Comparison of ENCODE assay signal across 1 cellular context in the genomic region with DNA sequence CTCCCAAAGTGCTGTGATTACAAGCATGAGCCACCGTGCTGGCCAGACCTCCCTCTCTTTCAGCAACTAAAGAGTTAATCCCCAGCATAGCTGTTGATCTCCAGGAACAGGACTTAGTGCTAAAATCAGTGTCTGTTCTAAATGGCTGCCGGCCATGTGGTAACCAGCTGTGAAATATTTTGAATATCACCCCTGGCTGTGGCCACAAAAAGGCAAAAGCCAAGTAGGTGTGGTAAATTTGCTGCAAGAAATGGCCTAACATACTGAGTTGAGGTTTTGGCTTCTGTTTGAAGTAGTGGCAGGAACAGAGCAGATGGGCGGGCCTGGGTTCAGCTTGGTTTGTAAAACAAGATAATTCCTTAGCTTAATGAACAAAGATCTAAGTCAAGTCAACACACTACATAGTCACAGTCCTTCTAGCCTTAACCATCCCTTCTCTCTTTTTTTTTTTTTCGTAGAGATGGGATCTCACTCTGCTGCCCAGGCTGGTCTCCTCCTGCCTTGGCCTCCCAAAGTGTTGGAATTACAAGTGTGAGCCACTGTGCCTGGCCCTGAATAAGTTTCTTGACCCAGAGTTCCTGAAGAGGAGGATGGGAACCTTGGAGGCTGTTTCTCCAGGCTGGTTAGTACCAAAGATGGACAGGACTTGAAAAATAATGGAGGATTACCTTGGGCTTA.
TF ChIP-seq lines count a peak whose summit lies in the region.

No MANE protein-coding gene starts in this region.

TF ChIP-seq in K562, 482 proteins besides CTCF, POLR2A, EP300 and RAD21 (continued from another document):
- TF ChIP-seq, protein P1, sequence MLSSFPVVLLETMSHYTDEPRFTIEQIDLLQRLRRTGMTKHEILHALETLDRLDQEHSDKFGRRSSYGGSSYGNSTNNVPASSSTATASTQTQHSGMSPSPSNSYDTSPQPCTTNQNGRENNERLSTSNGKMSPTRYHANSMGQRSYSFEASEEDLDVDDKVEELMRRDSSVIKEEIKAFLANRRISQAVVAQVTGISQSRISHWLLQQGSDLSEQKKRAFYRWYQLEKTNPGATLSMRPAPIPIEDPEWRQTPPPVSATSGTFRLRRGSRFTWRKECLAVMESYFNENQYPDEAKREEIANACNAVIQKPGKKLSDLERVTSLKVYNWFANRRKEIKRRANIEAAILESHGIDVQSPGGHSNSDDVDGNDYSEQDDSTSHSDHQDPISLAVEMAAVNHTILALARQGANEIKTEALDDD (IDR thresholded peaks at IDR 0.05) = peak; percentile 56; the same call in 1 of the 2 replicates
- peak; percentile 69; the same call in 1 of the 2 replicates for TF ChIP-seq MAX (CRISPR knock-in tag; IDR thresholded peaks at IDR 0.05)
- TF ChIP-seq CBFA2T2 (conservative IDR thresholded peaks at IDR 0.05) = 0 out of 2 replicates have a peak, but pooled peaks have one; percentile 12
- peak; percentile 70 for TF ChIP-seq CBFA2T3 (IDR thresholded peaks at IDR 0.05)
- TF ChIP-seq, protein P2, sequence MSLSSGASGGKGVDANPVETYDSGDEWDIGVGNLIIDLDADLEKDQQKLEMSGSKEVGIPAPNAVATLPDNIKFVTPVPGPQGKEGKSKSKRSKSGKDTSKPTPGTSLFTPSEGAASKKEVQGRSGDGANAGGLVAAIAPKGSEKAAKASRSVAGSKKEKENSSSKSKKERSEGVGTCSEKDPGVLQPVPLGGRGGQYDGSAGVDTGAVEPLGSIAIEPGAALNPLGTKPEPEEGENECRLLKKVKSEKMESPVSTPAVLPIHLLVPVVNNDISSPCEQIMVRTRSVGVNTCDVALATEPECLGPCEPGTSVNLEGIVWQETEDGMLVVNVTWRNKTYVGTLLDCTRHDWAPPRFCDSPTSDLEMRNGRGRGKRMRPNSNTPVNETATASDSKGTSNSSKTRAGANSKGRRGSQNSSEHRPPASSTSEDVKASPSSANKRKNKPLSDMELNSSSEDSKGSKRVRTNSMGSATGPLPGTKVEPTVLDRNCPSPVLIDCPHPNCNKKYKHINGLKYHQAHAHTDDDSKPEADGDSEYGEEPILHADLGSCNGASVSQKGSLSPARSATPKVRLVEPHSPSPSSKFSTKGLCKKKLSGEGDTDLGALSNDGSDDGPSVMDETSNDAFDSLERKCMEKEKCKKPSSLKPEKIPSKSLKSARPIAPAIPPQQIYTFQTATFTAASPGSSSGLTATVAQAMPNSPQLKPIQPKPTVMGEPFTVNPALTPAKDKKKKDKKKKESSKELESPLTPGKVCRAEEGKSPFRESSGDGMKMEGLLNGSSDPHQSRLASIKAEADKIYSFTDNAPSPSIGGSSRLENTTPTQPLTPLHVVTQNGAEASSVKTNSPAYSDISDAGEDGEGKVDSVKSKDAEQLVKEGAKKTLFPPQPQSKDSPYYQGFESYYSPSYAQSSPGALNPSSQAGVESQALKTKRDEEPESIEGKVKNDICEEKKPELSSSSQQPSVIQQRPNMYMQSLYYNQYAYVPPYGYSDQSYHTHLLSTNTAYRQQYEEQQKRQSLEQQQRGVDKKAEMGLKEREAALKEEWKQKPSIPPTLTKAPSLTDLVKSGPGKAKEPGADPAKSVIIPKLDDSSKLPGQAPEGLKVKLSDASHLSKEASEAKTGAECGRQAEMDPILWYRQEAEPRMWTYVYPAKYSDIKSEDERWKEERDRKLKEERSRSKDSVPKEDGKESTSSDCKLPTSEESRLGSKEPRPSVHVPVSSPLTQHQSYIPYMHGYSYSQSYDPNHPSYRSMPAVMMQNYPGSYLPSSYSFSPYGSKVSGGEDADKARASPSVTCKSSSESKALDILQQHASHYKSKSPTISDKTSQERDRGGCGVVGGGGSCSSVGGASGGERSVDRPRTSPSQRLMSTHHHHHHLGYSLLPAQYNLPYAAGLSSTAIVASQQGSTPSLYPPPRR (CRISPR knock-in tag; IDR thresholded peaks at IDR 0.05; ENCODE audit: borderline replicate concordance) = no peak
- no peak for TF ChIP-seq PHB (CRISPR knock-in tag; IDR thresholded peaks at IDR 0.05)
- peak; percentile 91 for TF ChIP-seq ZNF121 (CRISPR knock-in tag; conservative IDR thresholded peaks at IDR 0.05)
- no peak for TF ChIP-seq SAFB2 (IDR thresholded peaks at IDR 0.05; ENCODE audit: borderline replicate concordance, low read depth, low read length, severe bottlenecking)
- TF ChIP-seq NFIC (IDR thresholded peaks at IDR 0.05) = peak; percentile 23; the same call in 1 of the 2 replicates
- TF ChIP-seq TFAP4 (CRISPR knock-in tag; IDR thresholded peaks at IDR 0.05; ENCODE audit: borderline replicate concordance) = peak; percentile 80
- TF ChIP-seq NR3C1 (CRISPR knock-in tag; IDR thresholded peaks at IDR 0.05) = no peak
- TF ChIP-seq BRCA1 (IDR thresholded peaks at IDR 0.05) = no peak
- TF ChIP-seq BRCA1 (CRISPR knock-in tag; IDR thresholded peaks at IDR 0.05) = no peak
- peak in 1 of 2 experiments; percentile 25; a peak in 1 of 4 replicates for TF ChIP-seq RCOR1 (IDR thresholded peaks at IDR 0.05; ENCODE audit: borderline replicate concordance in 1 of 2, low read depth in 2 of 2, low read length in 2 of 2)
- no peak for TF ChIP-seq ZFX (CRISPR knock-in tag; IDR thresholded peaks at IDR 0.05)
- TF ChIP-seq ETV6 (IDR thresholded peaks at IDR 0.05; ENCODE audit: borderline replicate concordance in 1 of 2, low read depth in 2 of 2, low read length in 1 of 2) = no peak
- TF ChIP-seq ETV6 (CRISPR knock-in tag; IDR thresholded peaks at IDR 0.05; ENCODE audit: borderline replicate concordance) = no peak
- TF ChIP-seq MEF2A (IDR thresholded peaks at IDR 0.05; ENCODE audit: control insufficient read depth, low read depth, low read length) = no peak
- TF ChIP-seq EP400 (IDR thresholded peaks at IDR 0.05) = peak; percentile 13; the same call in 1 of the 2 replicates
- no peak for TF ChIP-seq SMAD1 (IDR thresholded peaks at IDR 0.05; ENCODE audit: low read depth, low read length, partially characterized antibody)
- TF ChIP-seq MAZ (CRISPR knock-in tag; conservative IDR thresholded peaks at IDR 0.05 in 1 of 2, IDR thresholded peaks at IDR 0.05 in 1 of 2) = no peak
- no peak for TF ChIP-seq SRSF3 (IDR thresholded peaks at IDR 0.05; ENCODE audit: insufficient read depth, low read length)
